ENCODE assay signal across 26 cellular contexts in the genomic region with DNA sequence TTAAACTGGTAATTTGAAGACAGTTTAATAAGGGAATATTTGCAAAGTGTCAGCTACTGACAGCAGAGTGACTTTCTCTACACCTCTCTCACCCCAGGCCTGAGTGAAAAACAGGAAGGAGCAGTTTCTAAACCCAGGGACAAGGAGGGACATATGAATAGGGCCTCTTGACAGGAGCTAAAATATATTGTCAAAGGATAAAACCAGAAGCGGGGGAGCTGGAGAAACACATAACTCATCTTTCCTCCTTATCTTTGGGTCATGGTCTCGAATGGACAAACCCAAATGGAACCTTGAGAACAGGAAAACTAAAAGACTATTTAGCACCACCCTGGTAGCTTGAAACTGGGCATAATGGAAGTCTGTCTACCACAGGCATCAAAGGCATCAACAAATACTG.
"Had no signal": no experiment of that assay in that cellular context is flagged by ENCODE, and none has a peak within 500 bp of the region (broad histone marks: within the 10 kb centered on the region; RNA-seq: fewer than 3 reads in every experiment).

No MANE protein-coding gene starts in this region.

- DNase-seq: colonic mucosa; cortex of kidney; effector CD8-positive, alpha-beta T cell; effector memory CD8-positive, alpha-beta T cell; endodermal cell; erythroblast; esophagus squamous epithelium; foreskin fibroblast; foreskin melanocyte; gastrocnemius medialis; glutamatergic neuron; head of caudate nucleus; heart right ventricle; hippocampal formation; left cardiac atrium; left lung; left ventricle myocardium superior; lower lobe of right lung; mesendoderm; midbrain; naive thymus-derived CD4-positive, alpha-beta T cell had no signal

- FAIRE-seq: endometrium, islet of Langerhans, keratinocyte had no signal

- ATAC-seq: effector memory CD8-positive, alpha-beta T cell; esophagus mucosa; gastrocnemius medialis; heart right ventricle; left cardiac atrium; left lung; left ventricle myocardium superior; lower lobe of right lung; naive thymus-derived CD4-positive, alpha-beta T cell had no signal

- H3K36me3 ChIP-seq: colonic mucosa, esophagus squamous epithelium, gastrocnemius medialis, heart right ventricle, left lung, lower lobe of right lung had no signal

- H3K9me3 ChIP-seq: colonic mucosa, esophagus squamous epithelium, gastrocnemius medialis, left lung, lower lobe of right lung had no signal

- H3K27ac ChIP-seq: colonic mucosa, epithelial cell of prostate, esophagus squamous epithelium, gastrocnemius medialis, heart right ventricle, left lung, lower lobe of right lung had no signal

- H3K4me3 ChIP-seq: colonic mucosa, esophagus squamous epithelium, gastrocnemius medialis, heart right ventricle, left lung, lower lobe of right lung had no signal

- H3K4me1 ChIP-seq: colonic mucosa, esophagus squamous epithelium, gastrocnemius medialis, heart right ventricle, left lung, lower lobe of right lung had no signal

- H3K27me3 ChIP-seq: colonic mucosa, esophagus squamous epithelium, gastrocnemius medialis, left lung had no signal
